ENCODE assay signal across 31 cellular contexts in genomic region chr6:88006559-88006958, GRCh38.
"Had no signal": no experiment of that assay in that cellular context is flagged by ENCODE, and none has a peak within 500 bp of the region (broad histone marks: within the 10 kb centered on the region; RNA-seq: fewer than 3 reads in every experiment).

No MANE protein-coding gene starts in this region.

- ATAC-seq: effector memory CD8-positive, alpha-beta T cell; left ventricle myocardium superior; natural killer cell; sciatic nerve; stimulated activated naive B cell treated with anti-CD40 and anti-IgM and Interleukin-4, amounts not matched to agents 10 μg/mL and 1 μg/mL and 100 μg/mL, for 72 hours; upper lobe of right lung; WTC11 had no signal

- H3K36me3 ChIP-seq: adrenal gland, ascending aorta, breast epithelium, colonic mucosa, esophagus muscularis mucosa, thoracic aorta, upper lobe of right lung had no signal

- H3K9me3 Mint-ChIP-seq: activated T-cell treated with anti-CD3 and anti-CD28 coated beads, Interleukin-2, amount 50 U/mL, for 24 hours; activated T-helper 2 cell treated with anti-CD3 and anti-CD28 coated beads, Interferon-gamma antibody, Interleukin-2, Interleukin-4, amounts not matched to agents 10 μg/mL and 5 μg/mL and 100 μg/mL, durations not matched to agents 14 hours and 24 hours and 36 hours; central memory CD8-positive, alpha-beta T cell; effector memory CD8-positive, alpha-beta T cell; immature natural killer cell; natural killer cell; stimulated activated naive B cell treated with anti-CD40 and anti-IgM and Interleukin-4, amounts not matched to agents 10 μg/mL and 1 μg/mL and 100 μg/mL, for 72 hours; WTC11 had no signal

- H3K4me1 Mint-ChIP-seq: central memory CD8-positive, alpha-beta T cell; immature natural killer cell; natural killer cell had no signal

- H3K4me3 Mint-ChIP-seq: activated naive CD8-positive, alpha-beta T cell; activated T-cell treated with anti-CD3 and anti-CD28 coated beads, Interleukin-2, amount 50 U/mL, for 24 hours; central memory CD8-positive, alpha-beta T cell; effector memory CD8-positive, alpha-beta T cell; immature natural killer cell; natural killer cell; stimulated activated naive B cell treated with anti-CD40 and anti-IgM and Interleukin-4, amounts not matched to agents 10 μg/mL and 1 μg/mL and 100 μg/mL, for 72 hours; WTC11 had no signal

- H3K4me3 ChIP-seq: adrenal gland, ascending aorta, breast epithelium, colonic mucosa, dorsolateral prefrontal cortex, esophagus muscularis mucosa, hepatocyte, thoracic aorta, upper lobe of right lung had no signal

- H3K27me3 ChIP-seq: ascending aorta, breast epithelium, colonic mucosa, dorsolateral prefrontal cortex, esophagus muscularis mucosa, hepatocyte, upper lobe of right lung had no signal

- H3K36me3 Mint-ChIP-seq: activated naive CD8-positive, alpha-beta T cell; immature natural killer cell; natural killer cell; stimulated activated naive B cell treated with anti-CD40 and anti-IgM and Interleukin-4, amounts not matched to agents 10 μg/mL and 1 μg/mL and 100 μg/mL, for 72 hours; WTC11 had no signal

- H3K27ac ChIP-seq: adrenal gland, ascending aorta, breast epithelium, colonic mucosa, dorsolateral prefrontal cortex, esophagus muscularis mucosa, hepatocyte, thoracic aorta, upper lobe of right lung had no signal

- H3K27ac Mint-ChIP-seq: activated naive CD8-positive, alpha-beta T cell; activated T-cell treated with anti-CD3 and anti-CD28 coated beads, Interleukin-2, amount 50 U/mL, for 24 hours; activated T-helper 2 cell treated with anti-CD3 and anti-CD28 coated beads, Interferon-gamma antibody, Interleukin-2, Interleukin-4, amounts not matched to agents 10 μg/mL and 5 μg/mL and 100 μg/mL, durations not matched to agents 14 hours and 24 hours and 36 hours; effector memory CD8-positive, alpha-beta T cell; immature natural killer cell; natural killer cell; stimulated activated naive B cell treated with anti-CD40 and anti-IgM and Interleukin-4, amounts not matched to agents 10 μg/mL and 1 μg/mL and 100 μg/mL, for 72 hours; WTC11 had no signal

- DNase-seq: activated CD4-positive, alpha-beta T cell treated with anti-CD3 and anti-CD28 coated beads, Interleukin-2, amount 50 U/mL, for 4 hours; activated CD8-positive, alpha-beta memory T cell treated with anti-CD3 and anti-CD28 coated beads for 24 hours; activated CD8-positive, alpha-beta memory T cell treated with anti-CD3 and anti-CD28 coated beads, Interleukin-2, amount 50 U/mL, for 4 hours; activated naive CD4-positive, alpha-beta T cell; activated T-cell treated with anti-CD3 and anti-CD28 coated beads, Interleukin-2, amount 50 U/mL, for 24 hours; adrenal gland; colonic mucosa; dorsolateral prefrontal cortex; effector memory CD8-positive, alpha-beta T cell; glutamatergic neuron; immature natural killer cell; left ventricle myocardium superior; mammary epithelial cell; midbrain; natural killer cell; occipital lobe; posterior cingulate gyrus; small intestine; stimulated activated naive B cell treated with anti-CD40 and anti-IgM and Interleukin-4, amounts not matched to agents 10 μg/mL and 1 μg/mL and 100 μg/mL, for 72 hours; T-helper 1 cell; upper lobe of right lung had no signal
